ENCODE assay signal across 22 cellular contexts in genomic region chr16:1815461-1815860, GRCh38. TPM values are rescaled to one million over a fixed set of nuclear protein-coding genes. Genes with fewer than 3 reads are reported as not detected.
DNase-seq lines count a peak whose midpoint lies in the region; FAIRE-seq and TF ChIP-seq lines count a peak whose summit lies in the region.
"Had no signal": no experiment of that assay in that cellular context is flagged by ENCODE, and none has a peak within 500 bp of the region (broad histone marks: within the 10 kb centered on the region; RNA-seq: fewer than 3 reads in every experiment).

No MANE protein-coding gene starts in this region.

- H3K4me1 Mint-ChIP-seq in activated naive CD8-positive, alpha-beta T cell (ENCODE audit: low read depth): peaks cover 10% of the 10 kb centered on the region
- H3K4me1 Mint-ChIP-seq in activated naive CD8-positive, alpha-beta T cell treated with anti-CD3 and anti-CD28 coated beads for 36 hours: peaks cover 11% of the 10 kb centered on the region
- H3K4me1 Mint-ChIP-seq: B cell, CD14-positive monocyte had no signal

- H3K36me3 ChIP-seq in bronchial epithelial cell (ENCODE audit: control insufficient read depth, insufficient read depth, low read length) (peaks cover 13% of the 10 kb centered on the region), spleen (peaks cover 0 to 98% (median 59%) of the 10 kb centered on the region in 6 donors), esophagus muscularis mucosa (peaks cover 36 to 85% (median 75%) of the 10 kb centered on the region in 4 donors)

- peak; percentile 43 for FAIRE-seq in bronchial epithelial cell (lab: Jason Lieb, UNC)
- FAIRE-seq: A549, RCC 7860 had no signal

- no peaks in the 10 kb centered on the region for H3K36me3 Mint-ChIP-seq in activated naive CD8-positive, alpha-beta T cell
- peaks cover 3% of the 10 kb centered on the region for H3K36me3 Mint-ChIP-seq in activated naive CD8-positive, alpha-beta T cell treated with anti-CD3 and anti-CD28 coated beads for 36 hours

- H3K4me3 Mint-ChIP-seq in activated naive CD8-positive, alpha-beta T cell: no peak overlapping the region
- H3K4me3 Mint-ChIP-seq in activated naive CD8-positive, alpha-beta T cell treated with anti-CD3 and anti-CD28 coated beads for 36 hours: no peak overlapping the region
- H3K4me3 Mint-ChIP-seq: B cell, CD14-positive monocyte, HFFc6 had no signal

- no peak for TF ChIP-seq EP300 in esophagus muscularis mucosa (IDR thresholded peaks at IDR 0.05)

- H3K27ac Mint-ChIP-seq in activated naive CD8-positive, alpha-beta T cell: peak overlapping the region; percentile 50
- H3K27ac Mint-ChIP-seq in activated naive CD8-positive, alpha-beta T cell treated with anti-CD3 and anti-CD28 coated beads for 36 hours: no peak overlapping the region
- H3K27ac Mint-ChIP-seq: B cell, HFFc6 had no signal

- H3K27ac ChIP-seq in spleen: no peak overlapping the region
- no peak overlapping the region for H3K27ac ChIP-seq in esophagus muscularis mucosa (replicated peaks in 1 of 4)
- H3K27ac ChIP-seq: A549 had no signal

- TF ChIP-seq CTCF in bronchial epithelial cell (IDR thresholded peaks at IDR 0.05; ENCODE audit: insufficient read depth, low read length, severe bottlenecking): no peak
- no peak for TF ChIP-seq CTCF in spleen (IDR thresholded peaks at IDR 0.05 in 8 of 11, conservative IDR thresholded peaks at IDR 0.05 in 3 of 11)
- TF ChIP-seq CTCF in esophagus muscularis mucosa (IDR thresholded peaks at IDR 0.05): no peak

- peaks cover 0 to 8% (median 0%) of the 10 kb centered on the region in 6 donors for H3K4me1 ChIP-seq in spleen
- H3K4me1 ChIP-seq in esophagus muscularis mucosa: peaks cover 0 to 11% (median 10%) of the 10 kb centered on the region in 4 donors

- H3K27me3 ChIP-seq in bronchial epithelial cell (ENCODE audit: control insufficient read depth, insufficient read depth, low read length): no peaks in the 10 kb centered on the region
- no peaks in the 10 kb centered on the region for H3K27me3 ChIP-seq in spleen (replicated peaks in 1 of 7)
- no peaks in the 10 kb centered on the region for H3K27me3 ChIP-seq in esophagus muscularis mucosa

- intact Hi-C loops in spleen (cut with DNase I; ENCODE audit: low total_unique reads): no loop called here
- intact Hi-C loops in esophagus muscularis mucosa (cut with DNase I): no loop called here

- H3K9me3 ChIP-seq in spleen (no peaks in the 10 kb centered on the region), esophagus muscularis mucosa (no peaks in the 10 kb centered on the region)
- H3K9me3 ChIP-seq: A549 had no signal

- 90 to 96% (median 94%) methylated on average over 11 of the region's 11 CpGs for WGBS in spleen, 5 donors
- WGBS in esophagus muscularis mucosa: 89% methylated on average over 11 of the region's 11 CpGs

- DNase-seq in activated naive CD8-positive, alpha-beta T cell treated with anti-CD3 and anti-CD28 coated beads for 36 hours: no peak
- DNase-seq in LHCN-M2 (ENCODE audit: low read depth) (peak; percentile 7), bronchial epithelial cell (ENCODE audit: low read depth) (no peak), spleen (peak; percentile 37), HEK293T (ENCODE audit: extremely low spot score) (no peak), esophagus muscularis mucosa (ENCODE audit: extremely low spot score) (no peak)
- DNase-seq: HFFc6, KG1, NCI-H1105, NCI-H146, NCI-H2029, NCI-H2171, NCI-H524 treated with DMSO at 0.1 percent for 48 hours, NCI-H82, Right ventricle myocardium superior had no signal

- H3K4me3 ChIP-seq in bronchial epithelial cell (ENCODE audit: low read depth, low read length) (no peak overlapping the region), spleen (no peak overlapping the region), esophagus muscularis mucosa (no peak overlapping the region)
- H3K4me3 ChIP-seq: A549 had no signal

- no peak for TF ChIP-seq POLR2A in spleen (IDR thresholded peaks at IDR 0.05)
- no peak for TF ChIP-seq POLR2A in esophagus muscularis mucosa (IDR thresholded peaks at IDR 0.05; ENCODE audit: low read depth)

- H3K27me3 Mint-ChIP-seq in activated naive CD8-positive, alpha-beta T cell: no peaks in the 10 kb centered on the region
- no peaks in the 10 kb centered on the region for H3K27me3 Mint-ChIP-seq in activated naive CD8-positive, alpha-beta T cell treated with anti-CD3 and anti-CD28 coated beads for 36 hours
- H3K27me3 Mint-ChIP-seq: B cell had no signal

- POLR2A ChIA-PET in HEK293T (lab: Yijun Ruan, JAX): no interaction called here

- CTCF ChIA-PET in HEK293T (lab: Yijun Ruan, JAX): no interaction called here

- H3K9me3 Mint-ChIP-seq in activated naive CD8-positive, alpha-beta T cell (ENCODE audit: low read depth): no peaks in the 10 kb centered on the region
- H3K9me3 Mint-ChIP-seq in activated naive CD8-positive, alpha-beta T cell treated with anti-CD3 and anti-CD28 coated beads for 36 hours: no peaks in the 10 kb centered on the region
- H3K9me3 Mint-ChIP-seq: CD14-positive monocyte, HFFc6 had no signal

TF ChIP-seq in HEK293T, 16 proteins besides CTCF, POLR2A, EP300 and RAD21:
- TF ChIP-seq FOXM1 (IDR thresholded peaks at IDR 0.05; ENCODE audit: borderline replicate concordance): no peak
- no peak for TF ChIP-seq HDGF (IDR thresholded peaks at IDR 0.05; ENCODE audit: borderline replicate concordance)
- no peak for TF ChIP-seq NFRKB (IDR thresholded peaks at IDR 0.05)
- TF ChIP-seq LEF1 (IDR thresholded peaks at IDR 0.05; ENCODE audit: borderline replicate concordance): no peak
- TF ChIP-seq ARNT (IDR thresholded peaks at IDR 0.05): no peak
- no peak for TF ChIP-seq ELF4 (IDR thresholded peaks at IDR 0.05)

RNA-seq across cellular contexts. Expression of gene HAGH, which starts 11.2 kb away (rescaled TPM):
- total RNA-seq in activated naive CD8-positive, alpha-beta T cell treated with anti-CD3 and anti-CD28 coated beads for 36 hours: 10 to 100 TPM; 22.6 to 23.9 TPM
- 35.4 and 45.2 TPM in 2 replicates for total RNA-seq in LHCN-M2 (2014; rRNA removed)
- polyA plus RNA-seq in LHCN-M2 (2012): 32.8 TPM
- 60.0 and 91.8 TPM in 2 replicates for total RNA-seq in bronchial epithelial cell
- total RNA-seq in spleen: 10 to 100 TPM; 42.4 to 60.4 (median 49.1) TPM
- 10 to 100 TPM; 33.6 to 76.6 (median 41.0) TPM for polyA plus RNA-seq in spleen
- total RNA-seq in esophagus muscularis mucosa: 100 to 1,000 TPM; 148 to 264 (median 180) TPM

RNA-seq across cellular contexts. Expression of gene FAHD1, which starts 11.5 kb away (rescaled TPM):
- 10 to 100 TPM; 17.9 to 20.1 TPM for total RNA-seq in activated naive CD8-positive, alpha-beta T cell treated with anti-CD3 and anti-CD28 coated beads for 36 hours
- total RNA-seq in LHCN-M2 (2014; rRNA removed) (58.8 and 64.9 TPM in 2 replicates), bronchial epithelial cell (61.6 and 61.9 TPM in 2 replicates), spleen (10 to 100 TPM in 6 of 7 donors, 1 to 10 TPM in 1; 9.5 to 34.9 (median 17.7) TPM), esophagus muscularis mucosa (10 to 100 TPM; 20.4 to 43.2 (median 39.5) TPM)
- polyA plus RNA-seq in LHCN-M2 (2012): 40.9 TPM
- polyA plus RNA-seq in spleen: 10 to 100 TPM; 13.8 to 23.1 (median 15.4) TPM

RNA-seq across cellular contexts. Expression of gene IGFALS, which starts 22.0 kb away (rescaled TPM):
- not detected for total RNA-seq in activated naive CD8-positive, alpha-beta T cell treated with anti-CD3 and anti-CD28 coated beads for 36 hours
- not detected in 2 replicates for total RNA-seq in LHCN-M2 (2014; rRNA removed)
- 0.04 TPM for polyA plus RNA-seq in LHCN-M2 (2012)
- total RNA-seq in bronchial epithelial cell: under 0.01 TPM in 1 of 2 replicates, not detected in the other
- total RNA-seq in spleen: under 1 TPM in 5 of 7 donors, not detected in 2; 0.21 to 0.63 (median 0.39) TPM
- under 1 TPM; 0.14 to 0.19 (median 0.17) TPM for polyA plus RNA-seq in spleen
- under 1 TPM in 2 of 4 donors, not detected in 2; 0.45 to 0.75 TPM for total RNA-seq in esophagus muscularis mucosa
- total RNA-seq: B cell, H4, HFFc6, SK-MEL-5 had no signal
- polyA plus RNA-seq: CD14-positive monocyte had no signal

RNA-seq across cellular contexts. Expression of gene NUBP2, which starts 32.7 kb away (rescaled TPM):
- 10 to 100 TPM; 63.6 to 64.2 TPM for total RNA-seq in activated naive CD8-positive, alpha-beta T cell treated with anti-CD3 and anti-CD28 coated beads for 36 hours
- total RNA-seq in LHCN-M2 (2014; rRNA removed) (145 and 213 TPM in 2 replicates), bronchial epithelial cell (60.2 and 82.9 TPM in 2 replicates), spleen (100 to 1,000 TPM in 1 of 7 donors, 10 to 100 TPM in 6; 37.5 to 103 (median 44.6) TPM), esophagus muscularis mucosa (10 to 100 TPM; 82.7 to 93.8 (median 87.6) TPM)
- 50.4 TPM for polyA plus RNA-seq in LHCN-M2 (2012)
- polyA plus RNA-seq in spleen: 10 to 100 TPM; 61.9 to 84.3 (median 79.3) TPM

RNA-seq across cellular contexts. Expression of gene SPSB3, which starts 33.1 kb away (rescaled TPM):
- total RNA-seq in activated naive CD8-positive, alpha-beta T cell treated with anti-CD3 and anti-CD28 coated beads for 36 hours: 10 to 100 TPM; 12.3 to 12.8 TPM
- total RNA-seq in LHCN-M2 (2014; rRNA removed) (24.2 and 27.2 TPM in 2 replicates), bronchial epithelial cell (35.5 and 48.2 TPM in 2 replicates), spleen (100 to 1,000 TPM in 2 of 7 donors, 10 to 100 TPM in 5; 41.4 to 114 (median 65.3) TPM), esophagus muscularis mucosa (100 to 1,000 TPM in 1 of 4 donors, 10 to 100 TPM in 3; 69.1 to 101 (median 78.6) TPM)
- 15.6 TPM for polyA plus RNA-seq in LHCN-M2 (2012)
- 100 to 1,000 TPM; 111 to 266 (median 204) TPM for polyA plus RNA-seq in spleen

Comparison
In these comparisons a context has a peak if more than half of its experiments do, and no peak if none do; other contexts are left out.
1. DNase-seq: peak in LHCN-M2 (single experiment) and spleen (single experiment); none in activated naive CD8-positive, alpha-beta T cell treated with anti-CD3 and anti-CD28 coated beads for 36 hours (single experiment), bronchial epithelial cell (single experiment), HEK293T (single experiment) and esophagus muscularis mucosa (single experiment).